ENCODE assay signal across 18 cellular contexts in genomic region chr5:149056611-149057165, GRCh38. TPM values are rescaled to one million over a fixed set of nuclear protein-coding genes. Genes with fewer than 3 reads are reported as not detected.
"Had no signal": no experiment of that assay in that cellular context is flagged by ENCODE, and none has a peak within 500 bp of the region (broad histone marks: within the 10 kb centered on the region; RNA-seq: fewer than 3 reads in every experiment).

No MANE protein-coding gene starts in this region.

- H3K4me1 Mint-ChIP-seq: naive B cell; stimulated activated memory B cell treated with anti-CD40 and anti-IgM and Interleukin-4, amounts not matched to agents 10 μg/mL and 1 μg/mL and 100 μg/mL, for 72 hours; WTC11 had no signal

- H3K27ac Mint-ChIP-seq: activated CD8-positive, alpha-beta T cell treated with anti-CD3 and anti-CD28 coated beads for 36 hours; activated naive CD8-positive, alpha-beta T cell; brain; naive B cell; stimulated activated memory B cell treated with anti-CD40 and anti-IgM and Interleukin-4, amounts not matched to agents 10 μg/mL and 1 μg/mL and 100 μg/mL, for 72 hours; WTC11 had no signal

- H3K27ac ChIP-seq: hepatocyte, left ventricle myocardium inferior, tibial nerve, uterus had no signal

- H3K9me3 ChIP-seq: uterus had no signal

- H3K4me3 ChIP-seq: hepatocyte, left ventricle myocardium inferior, tibial nerve, uterus had no signal

- DNase-seq: activated CD4-positive, alpha-beta T cell treated with anti-CD3 and anti-CD28 coated beads for 48 hours; activated CD8-positive, alpha-beta T cell treated with anti-CD3 and anti-CD28 coated beads for 36 hours; activated gamma-delta T cell treated with Interleukin-2 at 50 U/mL for 16 hours; activated T-cell treated with anti-CD3 and anti-CD28 coated beads, Interleukin-2, amount 50 U/mL, for 4 hours; amygdala; central memory CD4-positive, alpha-beta T cell; effector CD8-positive, alpha-beta T cell; left ventricle myocardium inferior; naive B cell; stimulated activated CD4-positive, alpha-beta T cell treated with anti-CD3 and anti-CD28 coated beads, Interleukin-2, amount 100 ng/mL, for 48 hours; uterus had no signal

- H3K4me2 ChIP-seq: hepatocyte had no signal

- H3K4me1 ChIP-seq: uterus had no signal

- H3K36me3 Mint-ChIP-seq: brain; naive B cell; stimulated activated memory B cell treated with anti-CD40 and anti-IgM and Interleukin-4, amounts not matched to agents 10 μg/mL and 1 μg/mL and 100 μg/mL, for 72 hours had no signal

- H2AFZ ChIP-seq: hepatocyte had no signal

- H3K79me2 ChIP-seq: hepatocyte had no signal

- H3K36me3 ChIP-seq: left ventricle myocardium inferior, uterus had no signal

- ATAC-seq: activated CD8-positive, alpha-beta T cell treated with anti-CD3 and anti-CD28 coated beads for 36 hours; activated T-cell treated with anti-CD3 and anti-CD28 coated beads, Interleukin-2, amount 50 U/mL, for 4 hours; stimulated activated memory B cell treated with anti-CD40 and anti-IgM and Interleukin-4, amounts not matched to agents 10 μg/mL and 1 μg/mL and 100 μg/mL, for 72 hours; WTC11 had no signal

- H3K4me3 Mint-ChIP-seq: activated CD8-positive, alpha-beta T cell treated with anti-CD3 and anti-CD28 coated beads for 36 hours; activated naive CD8-positive, alpha-beta T cell; activated T-cell treated with anti-CD3 and anti-CD28 coated beads, Interleukin-2, amount 50 U/mL, for 4 hours; brain; naive B cell; stimulated activated memory B cell treated with anti-CD40 and anti-IgM and Interleukin-4, amounts not matched to agents 10 μg/mL and 1 μg/mL and 100 μg/mL, for 72 hours; WTC11 had no signal

- H3K27me3 ChIP-seq: hepatocyte, tibial nerve, uterus had no signal

RNA-seq across cellular contexts. Expression of gene SH3TC2, which starts 6.2 kb away (rescaled TPM):
- total RNA-seq: activated CD8-positive, alpha-beta T cell treated with anti-CD3 and anti-CD28 coated beads for 36 hours; activated T-cell treated with anti-CD3 and anti-CD28 coated beads, Interleukin-2, amount 50 U/mL, for 4 hours; T-helper 2 cell treated with Interferon-gamma antibody and Interleukin-4, amounts not matched to agents 100 ng/mL and 5 ng/mL, for 36 hours had no signal
